1 cellular context compared by ENCODE assay signal in genomic region chr18:3665780-3666525, GRCh38.
A peak's percentile ranks its signal among the peaks of the same experiment; 100 is the strongest.
TF ChIP-seq lines count a peak whose summit lies in the region.

No MANE protein-coding gene starts in this region.

TF ChIP-seq in HepG2, 621 proteins besides CTCF, POLR2A, EP300 and RAD21 (continued from another document and continues in another):
- TF ChIP-seq ZNF660 (CRISPR knock-in tag; IDR thresholded peaks at IDR 0.05; ENCODE audit: borderline replicate concordance, low read depth) (no peak), SNRNP70 (IDR thresholded peaks at IDR 0.05; ENCODE audit: low read depth, low read length) (no peak), ZNF335 (CRISPR knock-in tag; IDR thresholded peaks at IDR 0.05) (0 out of 2 replicates have a peak, but pooled peaks have one; percentile 27), ZNF383 (CRISPR knock-in tag; IDR thresholded peaks at IDR 0.05; ENCODE audit: borderline replicate concordance) (no peak), TOPORS (CRISPR knock-in tag; IDR thresholded peaks at IDR 0.05) (no peak), ZNF891 (CRISPR knock-in tag; IDR thresholded peaks at IDR 0.05) (no peak), ZBTB46 (CRISPR knock-in tag; IDR thresholded peaks at IDR 0.05; ENCODE audit: borderline replicate concordance) (no peak), SMAD1 (CRISPR knock-in tag; IDR thresholded peaks at IDR 0.05; ENCODE audit: borderline replicate concordance, low read depth) (no peak), ZNF556 (CRISPR knock-in tag; IDR thresholded peaks at IDR 0.05; ENCODE audit: borderline replicate concordance) (no peak), NFYB (CRISPR knock-in tag; IDR thresholded peaks at IDR 0.05) (peak; percentile 23; the same call in 1 of the 2 replicates), ARID2 (CRISPR knock-in tag; IDR thresholded peaks at IDR 0.05; ENCODE audit: borderline replicate concordance) (no peak), RFXANK (CRISPR knock-in tag; IDR thresholded peaks at IDR 0.05) (peak; percentile 73; the same call in 1 of the 2 replicates), TBP (CRISPR knock-in tag; IDR thresholded peaks at IDR 0.05) (no peak), GABPA (IDR thresholded peaks at IDR 0.05; ENCODE audit: low read depth, low read length) (no peak), GABPA (CRISPR knock-in tag; IDR thresholded peaks at IDR 0.05; ENCODE audit: low read depth) (no peak), ATF7 (IDR thresholded peaks at IDR 0.05) (no peak), ATF7 (CRISPR knock-in tag; IDR thresholded peaks at IDR 0.05) (no peak; the same call in 1 of the 2 replicates), BRCA1 (CRISPR knock-in tag; IDR thresholded peaks at IDR 0.05) (peak; percentile 52; the same call in 1 of the 2 replicates), TP53 (CRISPR knock-in tag; conservative IDR thresholded peaks at IDR 0.05) (peak; percentile 64; the same call in 1 of the 2 replicates), TFAP4 (IDR thresholded peaks at IDR 0.05; ENCODE audit: borderline replicate concordance, low read depth) (peak; percentile 91), ZBTB3 (CRISPR knock-in tag; IDR thresholded peaks at IDR 0.05; ENCODE audit: borderline replicate concordance, low read depth) (no peak), ZBTB1 (CRISPR knock-in tag; IDR thresholded peaks at IDR 0.05; ENCODE audit: borderline replicate concordance) (no peak), GLMP (CRISPR knock-in tag; IDR thresholded peaks at IDR 0.05; ENCODE audit: borderline replicate concordance) (no peak), ZNF607 (CRISPR knock-in tag; IDR thresholded peaks at IDR 0.05; ENCODE audit: borderline replicate concordance) (0 out of 2 replicates have a peak, but pooled peaks have one; percentile 32), ZNF468 (CRISPR knock-in tag; IDR thresholded peaks at IDR 0.05) (no peak), SOX13 (IDR thresholded peaks at IDR 0.05) (peak; percentile 72), SOX13 (CRISPR knock-in tag; conservative IDR thresholded peaks at IDR 0.05 in 1 of 2, IDR thresholded peaks at IDR 0.05 in 1 of 2) (peak in 1 of 2 experiments; percentile 95; a peak in 3 of 4 replicates), ZNF597 (CRISPR knock-in tag; IDR thresholded peaks at IDR 0.05) (no peak), THAP8 (CRISPR knock-in tag; IDR thresholded peaks at IDR 0.05; ENCODE audit: borderline replicate concordance) (no peak), PRPF4 (IDR thresholded peaks at IDR 0.05; ENCODE audit: low read depth, low read length, poor library complexity, severe bottlenecking) (no peak), ZNF543 (CRISPR knock-in tag; IDR thresholded peaks at IDR 0.05) (no peak), ZNF326 (CRISPR knock-in tag; IDR thresholded peaks at IDR 0.05; ENCODE audit: borderline replicate concordance) (no peak), ZFP90 (CRISPR knock-in tag; IDR thresholded peaks at IDR 0.05; ENCODE audit: borderline replicate concordance) (no peak), ZNF670 (CRISPR knock-in tag; IDR thresholded peaks at IDR 0.05; ENCODE audit: borderline replicate concordance) (no peak), ZNF704 (CRISPR knock-in tag; IDR thresholded peaks at IDR 0.05; ENCODE audit: borderline replicate concordance) (no peak), SALL2 (CRISPR knock-in tag; IDR thresholded peaks at IDR 0.05) (peak; percentile 79), DPF2 (CRISPR knock-in tag; IDR thresholded peaks at IDR 0.05; ENCODE audit: borderline replicate concordance, low read depth) (no peak), ZNF7 (CRISPR knock-in tag; IDR thresholded peaks at IDR 0.05) (no peak), ZUFSP (CRISPR knock-in tag; IDR thresholded peaks at IDR 0.05; ENCODE audit: borderline replicate concordance) (no peak)
- TF ChIP-seq, protein P1, sequence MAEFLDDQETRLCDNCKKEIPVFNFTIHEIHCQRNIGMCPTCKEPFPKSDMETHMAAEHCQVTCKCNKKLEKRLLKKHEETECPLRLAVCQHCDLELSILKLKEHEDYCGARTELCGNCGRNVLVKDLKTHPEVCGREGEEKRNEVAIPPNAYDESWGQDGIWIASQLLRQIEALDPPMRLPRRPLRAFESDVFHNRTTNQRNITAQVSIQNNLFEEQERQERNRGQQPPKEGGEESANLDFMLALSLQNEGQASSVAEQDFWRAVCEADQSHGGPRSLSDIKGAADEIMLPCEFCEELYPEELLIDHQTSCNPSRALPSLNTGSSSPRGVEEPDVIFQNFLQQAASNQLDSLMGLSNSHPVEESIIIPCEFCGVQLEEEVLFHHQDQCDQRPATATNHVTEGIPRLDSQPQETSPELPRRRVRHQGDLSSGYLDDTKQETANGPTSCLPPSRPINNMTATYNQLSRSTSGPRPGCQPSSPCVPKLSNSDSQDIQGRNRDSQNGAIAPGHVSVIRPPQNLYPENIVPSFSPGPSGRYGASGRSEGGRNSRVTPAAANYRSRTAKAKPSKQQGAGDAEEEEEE (CRISPR knock-in tag; IDR thresholded peaks at IDR 0.05; ENCODE audit: borderline replicate concordance) = no peak
- TF ChIP-seq, protein P2, sequence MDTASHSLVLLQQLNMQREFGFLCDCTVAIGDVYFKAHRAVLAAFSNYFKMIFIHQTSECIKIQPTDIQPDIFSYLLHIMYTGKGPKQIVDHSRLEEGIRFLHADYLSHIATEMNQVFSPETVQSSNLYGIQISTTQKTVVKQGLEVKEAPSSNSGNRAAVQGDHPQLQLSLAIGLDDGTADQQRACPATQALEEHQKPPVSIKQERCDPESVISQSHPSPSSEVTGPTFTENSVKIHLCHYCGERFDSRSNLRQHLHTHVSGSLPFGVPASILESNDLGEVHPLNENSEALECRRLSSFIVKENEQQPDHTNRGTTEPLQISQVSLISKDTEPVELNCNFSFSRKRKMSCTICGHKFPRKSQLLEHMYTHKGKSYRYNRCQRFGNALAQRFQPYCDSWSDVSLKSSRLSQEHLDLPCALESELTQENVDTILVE (CRISPR knock-in tag; IDR thresholded peaks at IDR 0.05) = peak; percentile 45
- TF ChIP-seq, protein P3, sequence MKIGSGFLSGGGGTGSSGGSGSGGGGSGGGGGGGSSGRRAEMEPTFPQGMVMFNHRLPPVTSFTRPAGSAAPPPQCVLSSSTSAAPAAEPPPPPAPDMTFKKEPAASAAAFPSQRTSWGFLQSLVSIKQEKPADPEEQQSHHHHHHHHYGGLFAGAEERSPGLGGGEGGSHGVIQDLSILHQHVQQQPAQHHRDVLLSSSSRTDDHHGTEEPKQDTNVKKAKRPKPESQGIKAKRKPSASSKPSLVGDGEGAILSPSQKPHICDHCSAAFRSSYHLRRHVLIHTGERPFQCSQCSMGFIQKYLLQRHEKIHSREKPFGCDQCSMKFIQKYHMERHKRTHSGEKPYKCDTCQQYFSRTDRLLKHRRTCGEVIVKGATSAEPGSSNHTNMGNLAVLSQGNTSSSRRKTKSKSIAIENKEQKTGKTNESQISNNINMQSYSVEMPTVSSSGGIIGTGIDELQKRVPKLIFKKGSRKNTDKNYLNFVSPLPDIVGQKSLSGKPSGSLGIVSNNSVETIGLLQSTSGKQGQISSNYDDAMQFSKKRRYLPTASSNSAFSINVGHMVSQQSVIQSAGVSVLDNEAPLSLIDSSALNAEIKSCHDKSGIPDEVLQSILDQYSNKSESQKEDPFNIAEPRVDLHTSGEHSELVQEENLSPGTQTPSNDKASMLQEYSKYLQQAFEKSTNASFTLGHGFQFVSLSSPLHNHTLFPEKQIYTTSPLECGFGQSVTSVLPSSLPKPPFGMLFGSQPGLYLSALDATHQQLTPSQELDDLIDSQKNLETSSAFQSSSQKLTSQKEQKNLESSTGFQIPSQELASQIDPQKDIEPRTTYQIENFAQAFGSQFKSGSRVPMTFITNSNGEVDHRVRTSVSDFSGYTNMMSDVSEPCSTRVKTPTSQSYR (CRISPR knock-in tag; IDR thresholded peaks at IDR 0.05; ENCODE audit: borderline replicate concordance) = peak; percentile 50; the same call in 1 of the 2 replicates
- TF ChIP-seq, protein P4, sequence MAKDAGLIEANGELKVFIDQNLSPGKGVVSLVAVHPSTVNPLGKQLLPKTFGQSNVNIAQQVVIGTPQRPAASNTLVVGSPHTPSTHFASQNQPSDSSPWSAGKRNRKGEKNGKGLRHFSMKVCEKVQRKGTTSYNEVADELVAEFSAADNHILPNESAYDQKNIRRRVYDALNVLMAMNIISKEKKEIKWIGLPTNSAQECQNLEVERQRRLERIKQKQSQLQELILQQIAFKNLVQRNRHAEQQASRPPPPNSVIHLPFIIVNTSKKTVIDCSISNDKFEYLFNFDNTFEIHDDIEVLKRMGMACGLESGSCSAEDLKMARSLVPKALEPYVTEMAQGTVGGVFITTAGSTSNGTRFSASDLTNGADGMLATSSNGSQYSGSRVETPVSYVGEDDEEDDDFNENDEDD (CRISPR knock-in tag; IDR thresholded peaks at IDR 0.05; ENCODE audit: borderline replicate concordance) = no peak
- TF ChIP-seq, protein P5, sequence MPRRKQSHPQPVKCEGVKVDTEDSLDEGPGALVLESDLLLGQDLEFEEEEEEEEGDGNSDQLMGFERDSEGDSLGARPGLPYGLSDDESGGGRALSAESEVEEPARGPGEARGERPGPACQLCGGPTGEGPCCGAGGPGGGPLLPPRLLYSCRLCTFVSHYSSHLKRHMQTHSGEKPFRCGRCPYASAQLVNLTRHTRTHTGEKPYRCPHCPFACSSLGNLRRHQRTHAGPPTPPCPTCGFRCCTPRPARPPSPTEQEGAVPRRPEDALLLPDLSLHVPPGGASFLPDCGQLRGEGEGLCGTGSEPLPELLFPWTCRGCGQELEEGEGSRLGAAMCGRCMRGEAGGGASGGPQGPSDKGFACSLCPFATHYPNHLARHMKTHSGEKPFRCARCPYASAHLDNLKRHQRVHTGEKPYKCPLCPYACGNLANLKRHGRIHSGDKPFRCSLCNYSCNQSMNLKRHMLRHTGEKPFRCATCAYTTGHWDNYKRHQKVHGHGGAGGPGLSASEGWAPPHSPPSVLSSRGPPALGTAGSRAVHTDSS (CRISPR knock-in tag; conservative IDR thresholded peaks at IDR 0.05) = no peak
